Comparison of ENCODE assay signal across 1 cellular context in the genomic region with DNA sequence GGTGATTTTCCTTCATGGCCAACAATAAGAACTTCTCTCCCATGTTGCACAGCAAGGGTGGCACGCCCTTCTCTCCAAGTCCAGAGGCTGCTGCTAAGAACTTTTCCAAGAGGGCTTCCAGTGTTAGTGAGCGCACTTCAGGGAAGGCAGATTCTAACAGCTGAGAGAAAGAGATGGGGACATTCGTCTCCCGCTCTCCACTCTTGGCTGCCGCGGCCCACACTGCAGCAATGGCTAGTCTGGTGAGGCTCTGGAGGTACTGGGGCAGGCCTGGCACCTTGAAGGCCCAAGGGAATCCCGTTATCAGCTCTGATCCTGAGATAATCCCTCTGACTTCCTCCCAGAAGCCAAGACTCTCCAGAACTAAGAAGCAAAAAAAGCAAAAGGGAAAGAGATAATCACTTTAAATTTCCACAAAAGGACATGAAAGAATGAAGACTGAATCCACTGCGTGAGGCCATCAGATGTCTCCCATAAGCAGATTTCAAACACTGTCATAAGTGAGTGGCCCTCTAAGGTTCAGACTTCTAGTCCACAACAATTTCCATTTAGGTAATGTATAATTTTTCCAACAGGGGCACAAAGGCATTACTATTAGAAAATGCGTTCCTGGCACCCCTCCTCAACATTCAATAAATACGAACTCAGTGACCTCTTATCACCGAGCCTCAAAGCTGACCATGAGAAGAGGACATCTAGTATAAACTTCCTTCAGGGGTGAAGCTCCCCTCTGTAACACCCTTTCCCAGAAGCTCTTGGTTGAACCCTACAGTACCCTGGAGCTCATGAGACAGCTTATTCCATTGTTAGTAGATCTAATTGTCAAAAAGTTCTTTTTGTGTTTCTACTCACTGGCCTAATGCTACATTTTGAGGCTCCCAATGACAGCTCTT.
TF ChIP-seq lines count a peak whose summit lies in the region.

No MANE protein-coding gene starts in this region.

TF ChIP-seq in K562, 482 proteins besides CTCF, POLR2A, EP300 and RAD21 (continued from another document):
- TF ChIP-seq, protein P1, sequence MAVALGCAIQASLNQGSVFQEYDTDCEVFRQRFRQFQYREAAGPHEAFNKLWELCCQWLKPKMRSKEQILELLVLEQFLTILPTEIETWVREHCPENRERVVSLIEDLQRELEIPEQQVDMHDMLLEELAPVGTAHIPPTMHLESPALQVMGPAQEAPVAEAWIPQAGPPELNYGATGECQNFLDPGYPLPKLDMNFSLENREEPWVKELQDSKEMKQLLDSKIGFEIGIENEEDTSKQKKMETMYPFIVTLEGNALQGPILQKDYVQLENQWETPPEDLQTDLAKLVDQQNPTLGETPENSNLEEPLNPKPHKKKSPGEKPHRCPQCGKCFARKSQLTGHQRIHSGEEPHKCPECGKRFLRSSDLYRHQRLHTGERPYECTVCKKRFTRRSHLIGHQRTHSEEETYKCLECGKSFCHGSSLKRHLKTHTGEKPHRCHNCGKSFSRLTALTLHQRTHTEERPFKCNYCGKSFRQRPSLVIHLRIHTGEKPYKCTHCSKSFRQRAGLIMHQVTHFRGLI (CRISPR knock-in tag; IDR thresholded peaks at IDR 0.05): 0 out of 2 replicates have a peak, but pooled peaks have one; percentile 1
- TF ChIP-seq, protein P2, sequence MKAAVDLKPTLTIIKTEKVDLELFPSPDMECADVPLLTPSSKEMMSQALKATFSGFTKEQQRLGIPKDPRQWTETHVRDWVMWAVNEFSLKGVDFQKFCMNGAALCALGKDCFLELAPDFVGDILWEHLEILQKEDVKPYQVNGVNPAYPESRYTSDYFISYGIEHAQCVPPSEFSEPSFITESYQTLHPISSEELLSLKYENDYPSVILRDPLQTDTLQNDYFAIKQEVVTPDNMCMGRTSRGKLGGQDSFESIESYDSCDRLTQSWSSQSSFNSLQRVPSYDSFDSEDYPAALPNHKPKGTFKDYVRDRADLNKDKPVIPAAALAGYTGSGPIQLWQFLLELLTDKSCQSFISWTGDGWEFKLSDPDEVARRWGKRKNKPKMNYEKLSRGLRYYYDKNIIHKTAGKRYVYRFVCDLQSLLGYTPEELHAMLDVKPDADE (conservative IDR thresholded peaks at IDR 0.05; ENCODE audit: control insufficient read depth, low read depth, low read length): no peak
- TF ChIP-seq DMBX1 (CRISPR knock-in tag; IDR thresholded peaks at IDR 0.05; ENCODE audit: borderline replicate concordance) (0 out of 2 replicates have a peak, but pooled peaks have one; percentile 45), ZSCAN32 (CRISPR knock-in tag; IDR thresholded peaks at IDR 0.05) (0 out of 2 replicates have a peak, but pooled peaks have one; percentile 33), TFAM (CRISPR knock-in tag; conservative IDR thresholded peaks at IDR 0.05) (no peak), NCOA4 (IDR thresholded peaks at IDR 0.05; ENCODE audit: partially characterized antibody) (no peak), RBFOX2 (IDR thresholded peaks at IDR 0.05; ENCODE audit: low read depth, low read length) (peak; percentile 7; the same call in 1 of the 2 replicates), IFI16 (CRISPR knock-in tag; IDR thresholded peaks at IDR 0.05) (no peak), NFRKB (IDR thresholded peaks at IDR 0.05; ENCODE audit: low read depth) (peak; percentile 63; the same call in 1 of the 2 replicates), ADNP (tag; IDR thresholded peaks at IDR 0.05) (0 out of 2 replicates have a peak, but pooled peaks have one; percentile 11), PTTG1 (tag; IDR thresholded peaks at IDR 0.05; ENCODE audit: low read depth) (peak; percentile 67), FOXJ2 (tag; IDR thresholded peaks at IDR 0.05) (peak; percentile 42; the same call in 1 of the 2 replicates), DDX20 (tag; IDR thresholded peaks at IDR 0.05; ENCODE audit: low read depth) (0 out of 2 replicates have a peak, but pooled peaks have one; percentile 15), ELF2 (CRISPR knock-in tag; IDR thresholded peaks at IDR 0.05) (0 out of 2 replicates have a peak, but pooled peaks have one; percentile 42), GTF2A2 (tag; IDR thresholded peaks at IDR 0.05) (peak; percentile 41), NFIX (CRISPR knock-in tag; IDR thresholded peaks at IDR 0.05; ENCODE audit: low read depth) (no peak)
- TF ChIP-seq, protein P3, sequence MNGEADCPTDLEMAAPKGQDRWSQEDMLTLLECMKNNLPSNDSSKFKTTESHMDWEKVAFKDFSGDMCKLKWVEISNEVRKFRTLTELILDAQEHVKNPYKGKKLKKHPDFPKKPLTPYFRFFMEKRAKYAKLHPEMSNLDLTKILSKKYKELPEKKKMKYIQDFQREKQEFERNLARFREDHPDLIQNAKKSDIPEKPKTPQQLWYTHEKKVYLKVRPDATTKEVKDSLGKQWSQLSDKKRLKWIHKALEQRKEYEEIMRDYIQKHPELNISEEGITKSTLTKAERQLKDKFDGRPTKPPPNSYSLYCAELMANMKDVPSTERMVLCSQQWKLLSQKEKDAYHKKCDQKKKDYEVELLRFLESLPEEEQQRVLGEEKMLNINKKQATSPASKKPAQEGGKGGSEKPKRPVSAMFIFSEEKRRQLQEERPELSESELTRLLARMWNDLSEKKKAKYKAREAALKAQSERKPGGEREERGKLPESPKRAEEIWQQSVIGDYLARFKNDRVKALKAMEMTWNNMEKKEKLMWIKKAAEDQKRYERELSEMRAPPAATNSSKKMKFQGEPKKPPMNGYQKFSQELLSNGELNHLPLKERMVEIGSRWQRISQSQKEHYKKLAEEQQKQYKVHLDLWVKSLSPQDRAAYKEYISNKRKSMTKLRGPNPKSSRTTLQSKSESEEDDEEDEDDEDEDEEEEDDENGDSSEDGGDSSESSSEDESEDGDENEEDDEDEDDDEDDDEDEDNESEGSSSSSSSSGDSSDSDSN (IDR thresholded peaks at IDR 0.05; ENCODE audit: borderline replicate concordance in 1 of 2, low read depth in 2 of 2, low read length in 2 of 2): no peak
- TF ChIP-seq, protein P4, sequence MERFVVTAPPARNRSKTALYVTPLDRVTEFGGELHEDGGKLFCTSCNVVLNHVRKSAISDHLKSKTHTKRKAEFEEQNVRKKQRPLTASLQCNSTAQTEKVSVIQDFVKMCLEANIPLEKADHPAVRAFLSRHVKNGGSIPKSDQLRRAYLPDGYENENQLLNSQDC (CRISPR knock-in tag; IDR thresholded peaks at IDR 0.05): no peak
